ENCODE assay signal across 21 cellular contexts in the genomic region with DNA sequence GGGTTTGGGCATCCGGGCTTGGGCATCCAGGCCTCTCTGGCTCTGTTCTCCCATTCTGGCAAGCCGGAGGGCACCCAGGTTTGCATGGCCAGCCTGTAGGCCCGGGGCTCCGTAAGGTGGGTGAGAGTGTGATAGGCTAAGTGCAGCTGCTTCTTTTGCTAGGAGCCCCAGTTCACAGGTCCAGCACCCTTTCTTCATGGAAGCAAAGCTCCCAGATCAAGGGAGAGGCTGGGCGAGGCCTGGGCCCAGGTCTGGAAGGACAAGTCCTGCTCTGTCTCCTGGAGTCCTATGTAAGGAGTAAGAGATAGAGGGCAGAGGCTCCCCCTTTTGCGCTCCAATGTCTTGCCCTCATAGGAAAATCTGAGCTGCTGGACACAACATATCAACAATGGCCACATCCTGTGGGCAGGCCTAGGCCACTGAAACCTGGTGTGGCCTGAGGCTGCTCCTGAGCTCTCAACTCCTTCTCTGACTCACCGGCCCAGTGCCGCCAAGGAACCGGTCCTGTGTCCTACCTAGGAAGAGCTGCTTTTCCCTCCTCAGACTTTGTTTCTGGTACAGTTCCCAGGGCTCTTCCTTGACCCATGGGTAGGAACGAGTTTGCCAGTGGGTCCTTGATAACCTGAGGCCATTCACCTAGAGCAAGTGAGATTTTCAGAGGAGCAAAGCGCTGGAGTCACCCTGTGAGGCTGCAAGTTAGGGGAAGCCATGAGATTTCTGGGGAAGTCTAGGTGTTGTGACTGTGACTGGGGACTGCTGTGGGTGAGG. TPM values are rescaled to one million over a fixed set of nuclear protein-coding genes. Genes with fewer than 3 reads are reported as not detected.
A peak's percentile ranks its signal among the peaks of the same experiment; 100 is the strongest.
DNase-seq lines count a peak whose midpoint lies in the region; ATAC-seq, FAIRE-seq and TF ChIP-seq lines count a peak whose summit lies in the region.
"Had no signal": no experiment of that assay in that cellular context is flagged by ENCODE, and none has a peak within 500 bp of the region (broad histone marks: within the 10 kb centered on the region; RNA-seq: fewer than 3 reads in every experiment).

No MANE protein-coding gene starts in this region.

- H3K27ac ChIP-seq in endothelial cell of umbilical vein (ENCODE audit: insufficient read depth, low read depth, low read length): no peak overlapping the region
- H3K27ac ChIP-seq: A549 had no signal

- H3K9me1 ChIP-seq in endothelial cell of umbilical vein (replicated peaks; ENCODE audit: control insufficient read depth, extremely low read depth, insufficient read depth, low read length): no peaks in the 10 kb centered on the region

- peaks cover 3% of the 10 kb centered on the region for H3K4me1 ChIP-seq in endothelial cell of umbilical vein (ENCODE audit: control insufficient read depth, extremely low read depth, insufficient read depth, low read length)
- H3K4me1 ChIP-seq: A549 had no signal

- no peak overlapping the region for H3K4me3 ChIP-seq in endothelial cell of umbilical vein (replicated peaks in 1 of 3; ENCODE audit: insufficient read depth in 1 of 3, low read depth in 1 of 3, low read length in 3 of 3)
- H3K4me3 ChIP-seq: A549 had no signal

- no peak overlapping the region for H2AFZ ChIP-seq in endothelial cell of umbilical vein (ENCODE audit: low read depth, low read length)

- CTCF ChIA-PET in endothelial cell of umbilical vein (lab: Charles Lee): interaction anchor here (1.6 kb wide), 1 partner anchor 13 kb away, joined by 6 read pairs; no protein-coding TSS in a partner anchor

- dilution Hi-C loops in endothelial cell of umbilical vein (cut with MboI; ENCODE audit: extremely low pct_ligation_motif_present, low sequenced_read_pairs): no loop called here

- TF ChIP-seq POLR2A in GM12891 (IDR thresholded peaks at IDR 0.05; ENCODE audit: low read depth, low read length) (no peak), endothelial cell of umbilical vein (IDR thresholded peaks at IDR 0.05; ENCODE audit: low read depth, low read length) (no peak)

- H3K4me3 Mint-ChIP-seq in neural crest cell: peak overlapping the region; percentile 47

- H3K27ac Mint-ChIP-seq in neural crest cell (ENCODE audit: unreplicated experiment): no peak overlapping the region

- no peaks in the 10 kb centered on the region for H3K36me3 ChIP-seq in endothelial cell of umbilical vein (ENCODE audit: control insufficient read depth in 2 of 2, extremely low read depth in 1 of 2, insufficient read depth in 2 of 2, low read length in 2 of 2)

- peaks cover 98% of the 10 kb centered on the region for H3K27me3 Mint-ChIP-seq in neural crest cell (ENCODE audit: low read depth)

- H4K20me1 ChIP-seq in endothelial cell of umbilical vein (replicated peaks; ENCODE audit: control insufficient read depth, extremely low read depth, insufficient read depth, low read length): no peaks in the 10 kb centered on the region

- H3K9ac ChIP-seq in endothelial cell of umbilical vein (replicated peaks; ENCODE audit: extremely low read depth, insufficient read depth, low read length): no peak overlapping the region

- POLR2A ChIA-PET in endothelial cell of umbilical vein (lab: Charles Lee): interaction anchor here (0.7 kb wide), 1 partner anchor 62 kb away, joined by 3 read pairs; no protein-coding TSS in a partner anchor

- no peaks in the 10 kb centered on the region for H3K9me3 Mint-ChIP-seq in neural crest cell

- peaks cover 95 to 99% of the 10 kb centered on the region in 2 experiments for H3K27me3 ChIP-seq in endothelial cell of umbilical vein (ENCODE audit: control insufficient read depth in 2 of 2, insufficient read depth in 2 of 2, low read length in 2 of 2)

- peaks cover 18% of the 10 kb centered on the region for H3K4me1 Mint-ChIP-seq in neural crest cell

- peak; percentile 12 for DNase-seq in GM12891 (ENCODE audit: insufficient read length, low spot score)
- peak; percentile 13 for DNase-seq in HuH-7 (ENCODE audit: low spot score)
- DNase-seq in endothelial cell of umbilical vein (ENCODE audit: low read depth, low spot score): no peak
- DNase-seq in neural crest cell (ENCODE audit: low read depth, low spot score): no peak
- no peak for DNase-seq in mucosa of gallbladder (ENCODE audit: low spot score)
- DNase-seq in NCI-H82 treated with DMSO at 0.1 percent for 48 hours (lab: John Stamatoyannopoulos, UW; ENCODE audit: unreplicated experiment): no peak
- DNase-seq: C1 segment of cervical spinal cord, DND-41, GDM1, Kasumi-1, NCI-H1105 treated with DMSO at 0.1 percent for 48 hours, NCI-H1694 treated with DMSO at 0.1 percent for 48 hours, NCI-H2107, NCI-H345, NCI-H526, SHP77 had no signal

- H3K9me3 ChIP-seq in endothelial cell of umbilical vein (replicated peaks; ENCODE audit: control insufficient read depth, insufficient read depth, low read length): no peaks in the 10 kb centered on the region
- H3K9me3 ChIP-seq: A549 had no signal

- ATAC-seq in HG02678 (IDR thresholded peaks at IDR 0.05; ENCODE audit: unreplicated experiment) (no peak), GM18870 (IDR thresholded peaks at IDR 0.05; ENCODE audit: unreplicated experiment) (no peak)
- ATAC-seq: A549 had no signal

- FAIRE-seq in GM12891 (lab: Jason Lieb, UNC) (no peak), endothelial cell of umbilical vein (lab: Jason Lieb, UNC) (no peak)
- FAIRE-seq: A549 had no signal

- no peak overlapping the region for H3K4me2 ChIP-seq in endothelial cell of umbilical vein (ENCODE audit: insufficient read depth, low read length)
- H3K4me2 ChIP-seq: A549 had no signal

- no peaks in the 10 kb centered on the region for H3K36me3 Mint-ChIP-seq in neural crest cell (ENCODE audit: low read depth)
- H3K36me3 Mint-ChIP-seq: IgD-negative memory B cell had no signal

- H3K79me2 ChIP-seq in endothelial cell of umbilical vein (ENCODE audit: control insufficient read depth, insufficient read depth, low read length): no peaks in the 10 kb centered on the region

- BruUV-seq in endothelial cell of umbilical vein (replicated peaks; lab: Mats Ljungman, UMichigan): no TSS peak

- intact Hi-C loops in endothelial cell of umbilical vein (cut with micrococcal nuclease): no loop called here

- TF ChIP-seq CTCF in endothelial cell of umbilical vein (IDR thresholded peaks at IDR 0.05; ENCODE audit: extremely low read depth in 1 of 2, insufficient read depth in 1 of 2, low read depth in 1 of 2, low read length in 2 of 2) (no peak), neural crest cell (conservative IDR thresholded peaks at IDR 0.05) (no peak)

TF ChIP-seq in GM12891, 5 proteins besides CTCF, POLR2A, EP300 and RAD21:
- no peak for TF ChIP-seq POU2F2 (IDR thresholded peaks at IDR 0.05; ENCODE audit: low read depth, low read length)
- no peak for TF ChIP-seq PAX5 (IDR thresholded peaks at IDR 0.05; ENCODE audit: insufficient read depth, low read length, severe bottlenecking)
- no peak for TF ChIP-seq POLR2AphosphoS5 (IDR thresholded peaks at IDR 0.05; ENCODE audit: low read depth, low read length)
- no peak for TF ChIP-seq TAF1 (IDR thresholded peaks at IDR 0.05; ENCODE audit: low read depth, low read length)
- no peak for TF ChIP-seq SPI1 (IDR thresholded peaks at IDR 0.05; ENCODE audit: low read depth, low read length)

TF ChIP-seq in endothelial cell of umbilical vein, 7 proteins besides CTCF, POLR2A, EP300 and RAD21:
- TF ChIP-seq MYC (IDR thresholded peaks at IDR 0.05; ENCODE audit: low read depth, low read length) (no peak), EZH2 (IDR thresholded peaks at IDR 0.05; ENCODE audit: borderline replicate concordance, low read depth, low read length, severe bottlenecking) (peak; percentile 4)

RNA-seq across cellular contexts. Expression of a gene that starts 11.7 kb away (rescaled TPM):
- polyA plus RNA-seq in GM12891 (2012; ENCODE audit: low read depth, missing spikeins): not detected
- total RNA-seq in endothelial cell of umbilical vein: not detected in 2 replicates
- not detected in 2 replicates for polyA plus RNA-seq in endothelial cell of umbilical vein
- 0.04 and 0.10 TPM in 2 replicates for polyA plus RNA-seq in endothelial cell of umbilical vein (2011; cell fraction: cytosol; rRNA removed)
- not detected in 2 replicates for polyA plus RNA-seq in endothelial cell of umbilical vein (2011; cell fraction: nucleus; rRNA removed)
- polyA plus RNA-seq in endothelial cell of umbilical vein (2012): not detected in 2 replicates
- 0.91 TPM in 1 of 2 replicates, not detected in the other for polyA minus RNA-seq in endothelial cell of umbilical vein
- 3.7 TPM for polyA minus RNA-seq in endothelial cell of umbilical vein (2011; cell fraction: cytosol; rRNA and poly(A)+ RNA removed)
- not detected in 2 replicates for polyA minus RNA-seq in endothelial cell of umbilical vein (2011; cell fraction: nucleus; rRNA and poly(A)+ RNA removed)
- 83.7 and 86.7 TPM in 2 replicates for total RNA-seq in neural crest cell
- 0.03 TPM for total RNA-seq in mucosa of gallbladder
- total RNA-seq: OCI-LY7 had no signal
- polyA plus RNA-seq: IgD-negative memory B cell had no signal

Comparison
In these comparisons a context has a peak if more than half of its experiments do, and no peak if none do; other contexts are left out.
1. DNase-seq: peak in GM12891 (single experiment) and HuH-7 (single experiment); none in endothelial cell of umbilical vein (single experiment), neural crest cell (single experiment), mucosa of gallbladder (single experiment) and NCI-H82 treated with DMSO at 0.1 percent for 48 hours (single experiment).
2. RNA of a gene that starts 11.7 kb away (total RNA-seq): 83.7 to 86.7 TPM in neural crest cell; 0.03 TPM in mucosa of gallbladder (single experiment) and not detected in endothelial cell of umbilical vein; every median in the first group is over 10 times any median in the second.